ENCODE assay signal across 16 cellular contexts in the genomic region with DNA sequence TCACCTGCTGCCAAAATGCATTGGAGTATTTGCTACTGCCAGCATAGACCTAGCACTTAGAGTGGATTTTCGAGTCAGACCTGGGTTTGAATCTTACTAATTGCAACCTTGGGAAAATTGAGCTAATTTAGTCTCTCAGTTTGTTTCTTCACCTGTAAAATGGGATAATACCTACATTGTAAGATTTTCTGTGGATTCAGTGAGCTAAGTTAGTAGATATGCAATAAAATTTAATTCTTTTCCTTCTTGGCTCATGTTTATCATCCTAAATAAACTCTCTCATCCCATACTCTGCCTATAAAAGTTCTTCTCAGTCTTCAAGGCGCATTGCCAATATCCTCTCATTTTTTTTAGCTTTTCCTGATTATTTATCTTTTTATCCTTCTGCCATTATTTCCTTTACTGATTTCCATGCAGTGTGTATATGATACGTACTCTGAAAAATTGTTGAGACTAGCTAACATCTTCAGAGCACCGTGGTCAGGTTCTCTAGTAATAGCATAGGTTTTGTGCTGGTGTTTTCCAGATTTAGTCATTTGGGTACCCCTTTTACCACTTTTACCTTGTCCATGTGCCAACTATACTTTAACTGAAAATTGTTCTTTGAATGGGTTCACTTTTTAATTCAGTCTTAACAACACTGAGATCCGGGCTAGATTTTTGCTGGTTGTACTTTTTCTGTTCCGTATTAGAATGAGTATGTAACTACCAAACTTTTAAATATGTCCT. TPM values are rescaled to one million over a fixed set of nuclear protein-coding genes. Genes with fewer than 3 reads are reported as not detected.
DNase-seq lines count a peak whose midpoint lies in the region; ATAC-seq, FAIRE-seq and TF ChIP-seq lines count a peak whose summit lies in the region.
"Had no signal": no experiment of that assay in that cellular context is flagged by ENCODE, and none has a peak within 500 bp of the region (broad histone marks: within the 10 kb centered on the region; RNA-seq: fewer than 3 reads in every experiment).

No MANE protein-coding gene starts in this region.

- no peak overlapping the region for H3K27ac ChIP-seq in endothelial cell of umbilical vein (ENCODE audit: insufficient read depth, low read depth, low read length)
- H3K27ac ChIP-seq: breast epithelium, right atrium auricular region had no signal

- dilution Hi-C loops in endothelial cell of umbilical vein (cut with MboI; ENCODE audit: extremely low pct_ligation_motif_present, low sequenced_read_pairs): no loop called here

- H3K27ac Mint-ChIP-seq in chondrocyte (ENCODE audit: unreplicated experiment): no peak overlapping the region
- H3K27ac Mint-ChIP-seq: naive B cell had no signal

- no peak for TF ChIP-seq CTCF in endothelial cell of umbilical vein (IDR thresholded peaks at IDR 0.05; ENCODE audit: extremely low read depth in 1 of 2, insufficient read depth in 1 of 2, low read depth in 1 of 2, low read length in 2 of 2)
- TF ChIP-seq CTCF in chondrocyte (IDR thresholded peaks at IDR 0.05): no peak

- ATAC-seq in GM18502 (IDR thresholded peaks at IDR 0.05; ENCODE audit: poor library complexity, unreplicated experiment) (peak; percentile 73), GM19395 (IDR thresholded peaks at IDR 0.05; ENCODE audit: unreplicated experiment) (peak; percentile 46), HG03432 (IDR thresholded peaks at IDR 0.05; ENCODE audit: unreplicated experiment) (peak; percentile 57)
- ATAC-seq: left cardiac atrium had no signal

- no peaks in the 10 kb centered on the region for H3K9me3 Mint-ChIP-seq in chondrocyte (ENCODE audit: low read depth)
- H3K9me3 Mint-ChIP-seq: naive B cell had no signal

- peak; percentile 44 for DNase-seq in endothelial cell of umbilical vein (ENCODE audit: low read depth, low spot score)
- DNase-seq in stimulated activated CD4-positive, alpha-beta T cell treated with anti-CD3 and anti-CD28 coated beads, Interleukin-2, amount 100 ng/mL, for 48 hours: no peak
- DNase-seq in NK-92 (lab: John Stamatoyannopoulos, UW; ENCODE audit: unreplicated experiment): no peak
- DNase-seq in chondrocyte (ENCODE audit: low spot score): no peak
- DNase-seq: activated effector memory CD4-positive, alpha-beta T cell treated with anti-CD3 and anti-CD28 coated beads, Interleukin-2, amount 50 U/mL, for 16 hours; C1 segment of cervical spinal cord; left cardiac atrium; naive B cell; OCI-M1; stimulated activated CD4-positive, alpha-beta T cell treated with anti-CD3 and anti-CD28 coated beads, Interleukin-4, amount 100 ng/mL, for 4 hours had no signal

- H3K4me1 ChIP-seq in endothelial cell of umbilical vein (ENCODE audit: control insufficient read depth, extremely low read depth, insufficient read depth, low read length): no peaks in the 10 kb centered on the region
- H3K4me1 ChIP-seq: breast epithelium had no signal

- H2AFZ ChIP-seq in endothelial cell of umbilical vein (ENCODE audit: low read depth, low read length): no peak overlapping the region

- H3K79me2 ChIP-seq in endothelial cell of umbilical vein (ENCODE audit: control insufficient read depth, insufficient read depth, low read length): peaks cover 66% of the 10 kb centered on the region

- no peak overlapping the region for H3K4me3 Mint-ChIP-seq in chondrocyte (ENCODE audit: unreplicated experiment)

- H3K4me2 ChIP-seq in endothelial cell of umbilical vein (ENCODE audit: insufficient read depth, low read length): no peak overlapping the region

- intact Hi-C loops in endothelial cell of umbilical vein (cut with micrococcal nuclease): no loop called here

- no peaks in the 10 kb centered on the region for H3K9me1 ChIP-seq in endothelial cell of umbilical vein (replicated peaks; ENCODE audit: control insufficient read depth, extremely low read depth, insufficient read depth, low read length)

- H3K9ac ChIP-seq in endothelial cell of umbilical vein (replicated peaks; ENCODE audit: extremely low read depth, insufficient read depth, low read length): no peak overlapping the region

- no peaks in the 10 kb centered on the region for H3K27me3 Mint-ChIP-seq in chondrocyte (ENCODE audit: low read depth)
- H3K27me3 Mint-ChIP-seq: naive B cell had no signal

- POLR2A ChIA-PET in endothelial cell of umbilical vein (lab: Charles Lee): no interaction called here

- H3K27me3 ChIP-seq in endothelial cell of umbilical vein (ENCODE audit: control insufficient read depth in 2 of 2, insufficient read depth in 2 of 2, low read length in 2 of 2): no peaks in the 10 kb centered on the region
- H3K27me3 ChIP-seq: breast epithelium, right atrium auricular region had no signal

- peaks cover 0 to 2% of the 10 kb centered on the region in 2 experiments for H3K36me3 ChIP-seq in endothelial cell of umbilical vein (ENCODE audit: control insufficient read depth in 2 of 2, extremely low read depth in 1 of 2, insufficient read depth in 2 of 2, low read length in 2 of 2)
- H3K36me3 ChIP-seq: breast epithelium had no signal

- H3K4me1 Mint-ChIP-seq in chondrocyte (ENCODE audit: low read depth): peaks cover 3% of the 10 kb centered on the region

- no peaks in the 10 kb centered on the region for H4K20me1 ChIP-seq in endothelial cell of umbilical vein (replicated peaks; ENCODE audit: control insufficient read depth, extremely low read depth, insufficient read depth, low read length)

- no peak overlapping the region for H3K4me3 ChIP-seq in endothelial cell of umbilical vein (replicated peaks in 1 of 3; ENCODE audit: insufficient read depth in 1 of 3, low read depth in 1 of 3, low read length in 3 of 3)
- H3K4me3 ChIP-seq: breast epithelium, right atrium auricular region had no signal

- BruUV-seq in endothelial cell of umbilical vein (replicated peaks; lab: Mats Ljungman, UMichigan): no TSS peak

- FAIRE-seq in endothelial cell of umbilical vein (lab: Jason Lieb, UNC): peak; percentile 66
- FAIRE-seq: HTR-8/SVneo had no signal

- no peaks in the 10 kb centered on the region for H3K36me3 Mint-ChIP-seq in chondrocyte (ENCODE audit: low read depth)
- H3K36me3 Mint-ChIP-seq: naive B cell had no signal

- H3K9me3 ChIP-seq in endothelial cell of umbilical vein (replicated peaks; ENCODE audit: control insufficient read depth, insufficient read depth, low read length): no peaks in the 10 kb centered on the region
- H3K9me3 ChIP-seq: breast epithelium, right atrium auricular region had no signal

- TF ChIP-seq POLR2A in endothelial cell of umbilical vein (IDR thresholded peaks at IDR 0.05; ENCODE audit: low read depth, low read length): no peak

- CTCF ChIA-PET in endothelial cell of umbilical vein (lab: Charles Lee): interaction anchor here (1.2 to 3.7 kb wide), 2 partner anchors 9 to 161 kb away, joined by 3 to 16 read pairs; no protein-coding TSS in a partner anchor

TF ChIP-seq in endothelial cell of umbilical vein, 7 proteins besides CTCF, POLR2A, EP300 and RAD21:
- TF ChIP-seq GATA2 (IDR thresholded peaks at IDR 0.05; ENCODE audit: insufficient read depth, insufficient read length, low read depth, low read length) (no peak), EZH2 (IDR thresholded peaks at IDR 0.05; ENCODE audit: borderline replicate concordance, low read depth, low read length, severe bottlenecking) (no peak), JUN (IDR thresholded peaks at IDR 0.05; ENCODE audit: borderline replicate concordance, insufficient read depth, insufficient read length, low read depth) (no peak), MYC (IDR thresholded peaks at IDR 0.05; ENCODE audit: low read depth, low read length) (no peak), POLR2AphosphoS5 (IDR thresholded peaks at IDR 0.05; ENCODE audit: insufficient read depth, low read depth, low read length) (no peak), FOS (IDR thresholded peaks at IDR 0.05; ENCODE audit: borderline replicate concordance, insufficient read depth, low read length) (no peak)
- TF ChIP-seq, protein P1, sequence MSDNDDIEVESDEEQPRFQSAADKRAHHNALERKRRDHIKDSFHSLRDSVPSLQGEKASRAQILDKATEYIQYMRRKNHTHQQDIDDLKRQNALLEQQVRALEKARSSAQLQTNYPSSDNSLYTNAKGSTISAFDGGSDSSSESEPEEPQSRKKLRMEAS (IDR thresholded peaks at IDR 0.05; ENCODE audit: insufficient read depth, insufficient read length): no peak

RNA-seq across cellular contexts. Expression of gene CEP192, which starts 7.3 kb away (rescaled TPM):
- 22.7 and 22.9 TPM in 2 replicates for total RNA-seq in endothelial cell of umbilical vein
- polyA plus RNA-seq in endothelial cell of umbilical vein: 10.3 and 14.5 TPM in 2 replicates
- polyA plus RNA-seq in endothelial cell of umbilical vein (2011; cell fraction: cytosol; rRNA removed): 14.3 and 15.0 TPM in 2 replicates
- polyA plus RNA-seq in endothelial cell of umbilical vein (2011; cell fraction: nucleus; rRNA removed): 44.5 and 52.8 TPM in 2 replicates
- polyA plus RNA-seq in endothelial cell of umbilical vein (2012): 11.2 and 14.2 TPM in 2 replicates
- polyA minus RNA-seq in endothelial cell of umbilical vein: 29.6 and 30.8 TPM in 2 replicates
- 39.8 TPM for polyA minus RNA-seq in endothelial cell of umbilical vein (2011; cell fraction: cytosol; rRNA and poly(A)+ RNA removed)
- polyA minus RNA-seq in endothelial cell of umbilical vein (2011; cell fraction: nucleus; rRNA and poly(A)+ RNA removed): 41.6 and 66.1 TPM in 2 replicates
- total RNA-seq in chondrocyte: 14.7 to 22.9 TPM (median 16.8 TPM) in 3 replicates

RNA-seq across cellular contexts. Expression of gene SEH1L, which starts 50.7 kb away (rescaled TPM):
- total RNA-seq in endothelial cell of umbilical vein (42.8 and 45.9 TPM in 2 replicates), chondrocyte (34.1 to 37.5 TPM (median 36.3 TPM) in 3 replicates)
- 17.5 and 19.8 TPM in 2 replicates for polyA plus RNA-seq in endothelial cell of umbilical vein
- polyA plus RNA-seq in endothelial cell of umbilical vein (2011; cell fraction: cytosol; rRNA removed): 26.5 and 28.1 TPM in 2 replicates
- 24.9 and 25.6 TPM in 2 replicates for polyA plus RNA-seq in endothelial cell of umbilical vein (2011; cell fraction: nucleus; rRNA removed)
- 14.5 and 21.5 TPM in 2 replicates for polyA plus RNA-seq in endothelial cell of umbilical vein (2012)
- polyA minus RNA-seq in endothelial cell of umbilical vein: 73.1 and 83.8 TPM in 2 replicates
- polyA minus RNA-seq in endothelial cell of umbilical vein (2011; cell fraction: cytosol; rRNA and poly(A)+ RNA removed): 67.2 TPM
- polyA minus RNA-seq in endothelial cell of umbilical vein (2011; cell fraction: nucleus; rRNA and poly(A)+ RNA removed): 19.4 and 28.9 TPM in 2 replicates
